Comparison of ENCODE assay signal across 1 cellular context in genomic region chr18:24051256-24051947, GRCh38.
A peak's percentile ranks its signal among the peaks of the same experiment; 100 is the strongest.
TF ChIP-seq lines count a peak whose summit lies in the region.

No MANE protein-coding gene starts in this region.

TF ChIP-seq in HepG2, 621 proteins besides CTCF, POLR2A, EP300 and RAD21 (continued from another document and continues in another):
- TF ChIP-seq REST (IDR thresholded peaks at IDR 0.05; ENCODE audit: borderline replicate concordance in 1 of 2, low read depth in 1 of 2, low read length in 2 of 2), result no peak
- TF ChIP-seq PHF21A (CRISPR knock-in tag; IDR thresholded peaks at IDR 0.05), result peak; percentile 83
- peak; percentile 53; the same call in 1 of the 2 replicates for TF ChIP-seq TGIF2 (CRISPR knock-in tag; IDR thresholded peaks at IDR 0.05)
- no peak for TF ChIP-seq GPN1 (CRISPR knock-in tag; IDR thresholded peaks at IDR 0.05; ENCODE audit: borderline replicate concordance)
- no peak for TF ChIP-seq ATF7 (IDR thresholded peaks at IDR 0.05)
- peak; percentile 74; the same call in 1 of the 2 replicates for TF ChIP-seq ATF7 (CRISPR knock-in tag; IDR thresholded peaks at IDR 0.05)
- no peak for TF ChIP-seq ADNP (CRISPR knock-in tag; IDR thresholded peaks at IDR 0.05)
- 0 out of 2 replicates have a peak, but pooled peaks have one; percentile 40 for TF ChIP-seq NKX3-1 (CRISPR knock-in tag; IDR thresholded peaks at IDR 0.05)
- no peak for TF ChIP-seq ZNF615 (CRISPR knock-in tag; IDR thresholded peaks at IDR 0.05; ENCODE audit: borderline replicate concordance)
- no peak for TF ChIP-seq XBP1 (CRISPR knock-in tag; IDR thresholded peaks at IDR 0.05)
- TF ChIP-seq ZNF609 (CRISPR knock-in tag; IDR thresholded peaks at IDR 0.05; ENCODE audit: borderline replicate concordance), result peak; percentile 95
- peak; percentile 54 for TF ChIP-seq UBTF (CRISPR knock-in tag; IDR thresholded peaks at IDR 0.05)
- no peak for TF ChIP-seq SRSF9 (IDR thresholded peaks at IDR 0.05; ENCODE audit: borderline replicate concordance, insufficient read depth, low read depth, low read length, poor library complexity, severe bottlenecking)
- TF ChIP-seq ELF3 (CRISPR knock-in tag; IDR thresholded peaks at IDR 0.05), result peak; percentile 63
- TF ChIP-seq CAMTA2 (CRISPR knock-in tag; IDR thresholded peaks at IDR 0.05; ENCODE audit: borderline replicate concordance), result no peak
- TF ChIP-seq ZBTB49 (CRISPR knock-in tag; IDR thresholded peaks at IDR 0.05; ENCODE audit: borderline replicate concordance), result no peak
- TF ChIP-seq ZNF577 (CRISPR knock-in tag; IDR thresholded peaks at IDR 0.05; ENCODE audit: borderline replicate concordance, low read depth), result no peak
- TF ChIP-seq ZBTB43 (CRISPR knock-in tag; conservative IDR thresholded peaks at IDR 0.05), result peak; percentile 69; the same call in 1 of the 2 replicates
- no peak for TF ChIP-seq MED8 (CRISPR knock-in tag; IDR thresholded peaks at IDR 0.05; ENCODE audit: insufficient replicate concordance)
- 0 out of 2 replicates have a peak, but pooled peaks have one; percentile 11 for TF ChIP-seq TSC22D2 (CRISPR knock-in tag; IDR thresholded peaks at IDR 0.05; ENCODE audit: borderline replicate concordance)
- peak; percentile 83 for TF ChIP-seq ZBTB34 (CRISPR knock-in tag; IDR thresholded peaks at IDR 0.05)
- TF ChIP-seq KIAA2018 (CRISPR knock-in tag; IDR thresholded peaks at IDR 0.05; ENCODE audit: borderline replicate concordance), result no peak
- no peak; the same call in 1 of the 2 replicates for TF ChIP-seq ZNF441 (CRISPR knock-in tag; IDR thresholded peaks at IDR 0.05; ENCODE audit: borderline replicate concordance)
- no peak for TF ChIP-seq ZNF580 (CRISPR knock-in tag; IDR thresholded peaks at IDR 0.05; ENCODE audit: borderline replicate concordance, low read depth)
- TF ChIP-seq ELF1 (CRISPR knock-in tag; IDR thresholded peaks at IDR 0.05), result 0 out of 2 replicates have a peak, but pooled peaks have one; percentile 18
- TF ChIP-seq BORCS8-MEF2B (CRISPR knock-in tag; IDR thresholded peaks at IDR 0.05), result peak; percentile 67; the same call in 1 of the 2 replicates
- 0 out of 2 replicates have a peak, but pooled peaks have one; percentile 37 for TF ChIP-seq TOE1 (CRISPR knock-in tag; IDR thresholded peaks at IDR 0.05)
- TF ChIP-seq FOXK1 (CRISPR knock-in tag; IDR thresholded peaks at IDR 0.05; ENCODE audit: borderline replicate concordance, low read depth), result peak; percentile 55; the same call in 1 of the 2 replicates
